In the genomic region with DNA sequence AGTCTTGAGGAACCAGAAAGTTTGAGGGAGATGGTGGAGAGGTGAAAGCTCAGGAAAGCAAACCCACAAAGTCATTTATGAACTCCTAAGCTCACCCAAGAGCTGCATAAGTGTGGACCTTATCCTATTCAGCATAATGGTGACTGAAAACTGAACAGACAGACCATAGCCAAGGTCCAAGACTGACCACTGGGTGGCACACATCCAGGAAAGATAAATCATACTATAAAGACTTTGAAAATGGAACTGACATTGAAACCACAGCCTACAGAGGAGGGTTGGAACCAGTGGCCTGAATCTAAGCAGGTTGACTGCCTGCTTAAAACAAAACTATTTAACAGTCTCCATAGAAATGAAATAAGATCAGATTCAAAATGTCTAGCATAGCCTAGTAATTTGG, we compare ENCODE assay signal across 9 cellular contexts.
DNase-seq lines count a peak whose midpoint lies in the region; ATAC-seq, FAIRE-seq and TF ChIP-seq lines count a peak whose summit lies in the region.
"Had no signal": no experiment of that assay in that cellular context is flagged by ENCODE, and none has a peak within 500 bp of the region (broad histone marks: within the 10 kb centered on the region; RNA-seq: fewer than 3 reads in every experiment).

No MANE protein-coding gene starts in this region.

- peak; percentile 54 to 71; a peak in 4 of 6 replicates for ATAC-seq in A549
- ATAC-seq in GM18907 (IDR thresholded peaks at IDR 0.05; ENCODE audit: unreplicated experiment): peak; percentile 93
- peak; percentile 83 for ATAC-seq in HG03135 (IDR thresholded peaks at IDR 0.05; ENCODE audit: unreplicated experiment)
- peak; percentile 32; the same call in 1 of the 3 replicates for ATAC-seq in SK-N-SH treated with all-trans-retinoic acid at 6 μM for 48 hours

- intact Hi-C loops in prostate gland (cut with DNase I): no loop called here

- no peaks in the 10 kb centered on the region for H3K9me3 ChIP-seq in A549
- H3K9me3 ChIP-seq in prostate gland: no peaks in the 10 kb centered on the region

- TF ChIP-seq RAD21 in A549 (conservative IDR thresholded peaks at IDR 0.05 in 1 of 2, IDR thresholded peaks at IDR 0.05 in 1 of 2): peak in 1 of 2 experiments; percentile 12; a peak in 1 of 5 replicates

- TF ChIP-seq CTCF in A549 (IDR thresholded peaks at IDR 0.05) (no peak), prostate gland (IDR thresholded peaks at IDR 0.05) (no peak)

- H3K27ac ChIP-seq in A549: no peak overlapping the region
- H3K27ac ChIP-seq in prostate gland: no peak overlapping the region

- DNase-seq in A549 (ENCODE audit: low read depth in 1 of 2, low spot score in 1 of 2): peak in 1 of 2 experiments; percentile 19
- peak; percentile 1 for DNase-seq in non-pigmented ciliary epithelial cell (ENCODE audit: low read depth)
- no peak for DNase-seq in prostate gland (ENCODE audit: low spot score)
- DNase-seq in NOMO-1 treated with dmso at 0.1 percent for 144 hours (lab: John Stamatoyannopoulos, UW; ENCODE audit: unreplicated experiment): no peak
- DNase-seq in NCI-H1436 treated with DMSO at 0.1 percent for 48 hours (lab: John Stamatoyannopoulos, UW): no peak

- H3K4me1 ChIP-seq in A549: no peaks in the 10 kb centered on the region
- H3K4me1 ChIP-seq in prostate gland (replicated peaks): no peaks in the 10 kb centered on the region

- no peak for TF ChIP-seq EP300 in A549 (IDR thresholded peaks at IDR 0.05)

- TF ChIP-seq POLR2A in A549 (IDR thresholded peaks at IDR 0.05; ENCODE audit: low read length) (no peak), prostate gland (IDR thresholded peaks at IDR 0.05) (no peak)

- H3K36me3 ChIP-seq in prostate gland: no peaks in the 10 kb centered on the region

- H3K4me2 ChIP-seq in A549: no peak overlapping the region

- no peak for FAIRE-seq in A549 (lab: Jason Lieb, UNC)
- FAIRE-seq: G401.6 had no signal

- H3K4me3 ChIP-seq in A549: no peak overlapping the region
- no peak overlapping the region for H3K4me3 ChIP-seq in prostate gland

- CTCF ChIA-PET in A549 (lab: Yijun Ruan, JAX): interaction anchor here (0.9 kb wide), 1 partner anchor 228 kb away, joined by 3 read pairs; no protein-coding TSS in a partner anchor

- no peaks in the 10 kb centered on the region for H3K27me3 ChIP-seq in prostate gland (replicated peaks; ENCODE audit: insufficient read depth)

- POLR2A ChIA-PET in A549 (lab: Yijun Ruan, JAX): no interaction called here

TF ChIP-seq in A549, 52 proteins besides CTCF, POLR2A, EP300 and RAD21:
- TF ChIP-seq HDAC2 (IDR thresholded peaks at IDR 0.05): no peak
- no peak for TF ChIP-seq JUN (IDR thresholded peaks at IDR 0.05)
- no peak for TF ChIP-seq HOXB13 (CRISPR knock-in tag; IDR thresholded peaks at IDR 0.05; ENCODE audit: low read depth)
- no peak for TF ChIP-seq CBX2 (IDR thresholded peaks at IDR 0.05; ENCODE audit: borderline replicate concordance, low read depth)
- TF ChIP-seq ZNF302 (CRISPR knock-in tag; IDR thresholded peaks at IDR 0.05): no peak
- TF ChIP-seq, protein P1, sequence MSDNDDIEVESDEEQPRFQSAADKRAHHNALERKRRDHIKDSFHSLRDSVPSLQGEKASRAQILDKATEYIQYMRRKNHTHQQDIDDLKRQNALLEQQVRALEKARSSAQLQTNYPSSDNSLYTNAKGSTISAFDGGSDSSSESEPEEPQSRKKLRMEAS (IDR thresholded peaks at IDR 0.05): no peak
- no peak for TF ChIP-seq CEBPB (IDR thresholded peaks at IDR 0.05)
- TF ChIP-seq EHF (CRISPR knock-in tag; IDR thresholded peaks at IDR 0.05): no peak
- no peak for TF ChIP-seq TP53 (CRISPR knock-in tag; IDR thresholded peaks at IDR 0.05)
- TF ChIP-seq, protein P2, sequence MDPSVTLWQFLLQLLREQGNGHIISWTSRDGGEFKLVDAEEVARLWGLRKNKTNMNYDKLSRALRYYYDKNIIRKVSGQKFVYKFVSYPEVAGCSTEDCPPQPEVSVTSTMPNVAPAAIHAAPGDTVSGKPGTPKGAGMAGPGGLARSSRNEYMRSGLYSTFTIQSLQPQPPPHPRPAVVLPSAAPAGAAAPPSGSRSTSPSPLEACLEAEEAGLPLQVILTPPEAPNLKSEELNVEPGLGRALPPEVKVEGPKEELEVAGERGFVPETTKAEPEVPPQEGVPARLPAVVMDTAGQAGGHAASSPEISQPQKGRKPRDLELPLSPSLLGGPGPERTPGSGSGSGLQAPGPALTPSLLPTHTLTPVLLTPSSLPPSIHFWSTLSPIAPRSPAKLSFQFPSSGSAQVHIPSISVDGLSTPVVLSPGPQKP (IDR thresholded peaks at IDR 0.05; ENCODE audit: low read depth, low read length): no peak
- no peak for TF ChIP-seq GATA3 (IDR thresholded peaks at IDR 0.05; ENCODE audit: borderline replicate concordance)
- no peak for TF ChIP-seq NPAS2 (CRISPR knock-in tag; IDR thresholded peaks at IDR 0.05; ENCODE audit: borderline replicate concordance)

TF ChIP-seq in SK-N-SH treated with all-trans-retinoic acid at 6 μM for 48 hours, 23 proteins besides CTCF, POLR2A, EP300 and RAD21:
- TF ChIP-seq CSDC2 (CRISPR knock-in tag; IDR thresholded peaks at IDR 0.05) (no peak), ZNF8 (CRISPR knock-in tag; IDR thresholded peaks at IDR 0.05) (no peak), ZFP3 (CRISPR knock-in tag; IDR thresholded peaks at IDR 0.05) (no peak), RARB (CRISPR knock-in tag; IDR thresholded peaks at IDR 0.05) (no peak), OSR1 (CRISPR knock-in tag; IDR thresholded peaks at IDR 0.05) (no peak)

Comparison
In these comparisons a context has a peak if more than half of its experiments do, and no peak if none do; other contexts are left out.
1. ATAC-seq: peak in every context shown above with its lines; median percentile 93 in GM18907; 83 in HG03135; 62 in A549; 32 in SK-N-SH treated with all-trans-retinoic acid at 6 μM for 48 hours.